Comparison of ENCODE assay signal across 15 cellular contexts in genomic region chr11:12496181-12497025, GRCh38.
A peak's percentile ranks its signal among the peaks of the same experiment; 100 is the strongest.
DNase-seq lines count a peak whose midpoint lies in the region; ATAC-seq, FAIRE-seq and TF ChIP-seq lines count a peak whose summit lies in the region.
"Had no signal": no experiment of that assay in that cellular context is flagged by ENCODE, and none has a peak within 500 bp of the region (broad histone marks: within the 10 kb centered on the region; RNA-seq: fewer than 3 reads in every experiment).

No MANE protein-coding gene starts in this region.

- intact Hi-C loops in CD14-positive monocyte (cut with micrococcal nuclease) = no loop called here

- no peak for TF ChIP-seq POLR2A in H54 (IDR thresholded peaks at IDR 0.05; ENCODE audit: low read depth, low read length)

- no peak overlapping the region for H3K4me3 Mint-ChIP-seq in CD14-positive monocyte
- H3K4me3 Mint-ChIP-seq: activated CD4-positive, alpha-beta memory T cell treated with anti-CD3 and anti-CD28 coated beads, Interleukin-2, amount 10 ng/mL, durations not matched to agents 7 days and 5 days had no signal

- ATAC-seq in HG02884 (IDR thresholded peaks at IDR 0.05; ENCODE audit: unreplicated experiment) = no peak
- ATAC-seq: GM12878 had no signal

- peak; percentile 13 for DNase-seq in A172 (ENCODE audit: low spot score)
- DNase-seq in EL = peak; percentile 17
- DNase-seq in RPMI7951 (ENCODE audit: low read depth) = peak; percentile 28
- DNase-seq in iPS-NIHi7 (ENCODE audit: extremely low spot score) = peak; percentile 17
- no peak for DNase-seq in H54 (ENCODE audit: insufficient read length, low spot score)
- no peak for DNase-seq in 8988T
- no peak for DNase-seq in CD14-positive monocyte (ENCODE audit: low spot score)
- DNase-seq: activated CD4-positive, alpha-beta memory T cell treated with anti-CD3 and anti-CD28 coated beads, Interleukin-2, amount 10 ng/mL, durations not matched to agents 7 days and 5 days; activated naive CD4-positive, alpha-beta T cell treated with anti-CD3 and anti-CD28 coated beads, Interleukin-2, amount 50 U/mL, for 16 hours; cortex of kidney; NCI-H524 treated with DMSO at 0.1 percent for 48 hours; tibial artery had no signal

- no peak for FAIRE-seq in H54 (lab: Jason Lieb, UNC)
- FAIRE-seq: GM12878, GM19239 had no signal

- no peaks in the 10 kb centered on the region for H3K36me3 Mint-ChIP-seq in CD14-positive monocyte

- no peaks in the 10 kb centered on the region for H3K9me3 Mint-ChIP-seq in CD14-positive monocyte
- H3K9me3 Mint-ChIP-seq: activated CD4-positive, alpha-beta memory T cell treated with anti-CD3 and anti-CD28 coated beads, Interleukin-2, amount 10 ng/mL, durations not matched to agents 7 days and 5 days had no signal

- TF ChIP-seq CTCF in CD14-positive monocyte (IDR thresholded peaks at IDR 0.05) = no peak

- no peaks in the 10 kb centered on the region for H3K4me1 Mint-ChIP-seq in CD14-positive monocyte
- H3K4me1 Mint-ChIP-seq: activated CD4-positive, alpha-beta memory T cell treated with anti-CD3 and anti-CD28 coated beads, Interleukin-2, amount 10 ng/mL, durations not matched to agents 7 days and 5 days had no signal

- no peak overlapping the region for H3K27ac Mint-ChIP-seq in CD14-positive monocyte
- H3K27ac Mint-ChIP-seq: activated CD4-positive, alpha-beta memory T cell treated with anti-CD3 and anti-CD28 coated beads, Interleukin-2, amount 10 ng/mL, durations not matched to agents 7 days and 5 days had no signal

- H3K27me3 Mint-ChIP-seq in CD14-positive monocyte (ENCODE audit: low read depth in 3 of 3) = peaks cover 1 to 8% (median 5%) of the 10 kb centered on the region in 3 donors

Comparison
In these comparisons a context has a peak if more than half of its experiments do, and no peak if none do; other contexts are left out.
1. DNase-seq: peak in A172 (single experiment), EL (single experiment), RPMI7951 (single experiment) and iPS-NIHi7 (single experiment); none in H54 (single experiment), 8988T (single experiment) and CD14-positive monocyte (single experiment).